In the genomic region with DNA sequence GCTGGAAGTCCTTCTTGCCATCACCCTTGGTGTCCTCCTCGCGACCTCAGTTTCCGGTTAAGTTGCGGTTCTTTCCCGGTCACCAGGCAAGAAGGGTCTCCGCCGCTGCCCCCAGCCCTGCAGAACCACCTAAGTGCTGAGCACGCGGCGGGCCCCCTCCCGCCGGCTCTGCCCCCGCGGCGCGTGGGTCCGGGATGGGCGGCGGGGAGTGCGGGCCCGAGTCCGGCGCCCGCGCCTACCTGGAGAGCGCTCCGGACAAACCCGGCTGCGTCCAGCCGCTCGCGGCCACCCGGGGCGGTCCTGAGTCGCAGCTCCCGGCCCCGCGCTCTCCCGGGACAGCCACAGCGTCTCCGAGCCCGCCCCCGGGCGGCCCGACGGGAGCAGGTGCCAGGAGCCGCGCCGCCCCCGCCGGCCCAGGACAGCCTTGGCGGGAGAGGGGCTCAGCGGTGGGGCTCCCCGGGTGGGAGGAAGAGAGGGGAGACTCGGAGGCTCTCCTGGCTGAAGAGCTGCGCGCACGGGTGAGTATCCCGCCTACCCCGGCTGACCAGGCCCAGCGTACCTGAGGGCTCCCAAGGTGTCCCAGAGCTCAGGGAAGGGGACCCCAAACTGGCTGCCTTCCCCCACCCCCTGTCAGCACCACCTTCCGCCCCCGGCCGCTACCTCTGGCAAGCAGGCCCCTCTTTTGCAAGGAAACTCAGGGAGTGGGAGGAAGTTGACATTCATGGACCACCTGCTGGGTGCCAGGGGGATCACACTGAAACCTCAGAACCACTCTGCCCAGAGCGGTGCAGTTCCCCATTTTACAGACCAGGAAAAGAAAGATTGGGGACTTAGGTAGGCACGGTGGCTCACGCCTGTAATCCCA, we compare ENCODE assay signal across 8 cellular contexts. TPM values are rescaled to one million over a fixed set of nuclear protein-coding genes. Genes with fewer than 3 reads are reported as not detected.
DNase-seq lines count a peak whose midpoint lies in the region; ATAC-seq and TF ChIP-seq lines count a peak whose summit lies in the region.

No MANE protein-coding gene starts in this region.

- CTCF ChIA-PET in Calu3 (lab: Charles Lee), result interaction anchor here (0.5 to 1.3 kb wide), 6 partner anchors 31 to 1617 kb away, joined by 3 to 8 read pairs (median 3); a partner anchor contains a TSS

- BruUV-seq in Calu3 (replicated peaks; lab: Mats Ljungman, UMichigan), result no TSS peak

- H3K4me1 Mint-ChIP-seq in Calu3 (ENCODE audit: low read depth, unreplicated experiment) (peaks cover 9% of the 10 kb centered on the region), nephron progenitor cell (peaks cover 18% of the 10 kb centered on the region)

- H3K4me3 Mint-ChIP-seq in Calu3 (ENCODE audit: low read depth, unreplicated experiment), result peak overlapping the region; percentile 24
- peak overlapping the region; percentile 68 for H3K4me3 Mint-ChIP-seq in nephron progenitor cell

- TF ChIP-seq CTCF in Calu3 (IDR thresholded peaks at IDR 0.05; ENCODE audit: unreplicated experiment), result no peak
- TF ChIP-seq CTCF in nephron progenitor cell (IDR thresholded peaks at IDR 0.05), result no peak

- ATAC-seq in GM19035 (IDR thresholded peaks at IDR 0.05; ENCODE audit: unreplicated experiment) (no peak), HG02870 (IDR thresholded peaks at IDR 0.05; ENCODE audit: unreplicated experiment) (no peak), GM21529 (IDR thresholded peaks at IDR 0.05; ENCODE audit: unreplicated experiment) (no peak)

- peaks cover 11% of the 10 kb centered on the region for H3K4me1 ChIP-seq in effector memory CD4-positive, alpha-beta T cell (ENCODE audit: control insufficient read depth, insufficient read depth, low read length, poor library complexity, severe bottlenecking)

- H3K27me3 Mint-ChIP-seq in Calu3 (ENCODE audit: unreplicated experiment) (peaks cover 86% of the 10 kb centered on the region), nephron progenitor cell (ENCODE audit: low read depth, poor library complexity) (peaks cover 53% of the 10 kb centered on the region)

- H3K4me3 ChIP-seq in effector memory CD4-positive, alpha-beta T cell (ENCODE audit: insufficient read depth, low read depth, low read length, poor library complexity, severe bottlenecking), result peak overlapping the region; percentile 12

- no peaks in the 10 kb centered on the region for H3K9me3 ChIP-seq in effector memory CD4-positive, alpha-beta T cell (ENCODE audit: control insufficient read depth, low read length)

- DNase-seq in Calu3 (peak; percentile 72), MV-4-11 (lab: John Stamatoyannopoulos, UW) (peak; percentile 5), nephron progenitor cell (peak; percentile 72), NCI-H1105 treated with DMSO at 0.1 percent for 48 hours (lab: John Stamatoyannopoulos, UW) (no peak)
- no peak for DNase-seq in effector memory CD4-positive, alpha-beta T cell

- H3K36me3 Mint-ChIP-seq in Calu3 (ENCODE audit: insufficient read depth, unreplicated experiment), result no peaks in the 10 kb centered on the region
- no peaks in the 10 kb centered on the region for H3K36me3 Mint-ChIP-seq in nephron progenitor cell (ENCODE audit: low read depth)

- no peak overlapping the region for H3K27ac ChIP-seq in effector memory CD4-positive, alpha-beta T cell (ENCODE audit: insufficient read depth, low read length, poor library complexity, severe bottlenecking)

- no peaks in the 10 kb centered on the region for H3K36me3 ChIP-seq in effector memory CD4-positive, alpha-beta T cell (ENCODE audit: control insufficient read depth, insufficient read depth, low read length)

- peaks cover 18% of the 10 kb centered on the region for H3K27me3 ChIP-seq in effector memory CD4-positive, alpha-beta T cell (replicated peaks; ENCODE audit: control insufficient read depth, insufficient read depth, low read length, poor library complexity, severe bottlenecking)

- no peak overlapping the region for H3K27ac Mint-ChIP-seq in Calu3 (ENCODE audit: unreplicated experiment)
- no peak overlapping the region for H3K27ac Mint-ChIP-seq in nephron progenitor cell

- intact Hi-C loops in Calu3 (cut with micrococcal nuclease; ENCODE audit: unreplicated experiment), result no loop called here

- H3K9me3 Mint-ChIP-seq in Calu3 (ENCODE audit: low read depth, unreplicated experiment) (no peaks in the 10 kb centered on the region), nephron progenitor cell (no peaks in the 10 kb centered on the region)

RNA-seq across cellular contexts. Expression of a gene that starts 22.2 kb away (rescaled TPM):
- 4.2 and 4.5 TPM in 2 replicates for total RNA-seq in Calu3 (2022)

RNA-seq across cellular contexts. Expression of a gene that starts 25.7 kb away (rescaled TPM):
- total RNA-seq in Calu3 (2022), result 4.0 and 6.3 TPM in 2 replicates

RNA-seq across cellular contexts. Expression of a gene that starts 40.0 kb away (rescaled TPM):
- 45.6 and 77.5 TPM in 2 replicates for total RNA-seq in Calu3 (2022)

RNA-seq across cellular contexts. Expression of a gene that starts 48.6 kb away (rescaled TPM):
- total RNA-seq in Calu3 (2022), result 94.7 and 100.0 TPM in 2 replicates

RNA-seq across cellular contexts. Expression of a gene that starts 50.0 kb away (rescaled TPM):
- 0.54 and 0.69 TPM in 2 replicates for total RNA-seq in Calu3 (2022)

Comparison
In these comparisons a context has a peak if more than half of its experiments do, and no peak if none do; other contexts are left out.
1. DNase-seq: peak in Calu3 (single experiment), MV-4-11 (single experiment) and nephron progenitor cell (single experiment); none in effector memory CD4-positive, alpha-beta T cell (0 of 3) and NCI-H1105 treated with DMSO at 0.1 percent for 48 hours (single experiment).